11 cellular contexts compared by ENCODE assay signal in genomic region chr16:23466162-23466885, GRCh38. TPM values are rescaled to one million over a fixed set of nuclear protein-coding genes. Genes with fewer than 3 reads are reported as not detected.
DNase-seq lines count a peak whose midpoint lies in the region; ATAC-seq and TF ChIP-seq lines count a peak whose summit lies in the region.
"Had no signal": no experiment of that assay in that cellular context is flagged by ENCODE, and none has a peak within 500 bp of the region (broad histone marks: within the 10 kb centered on the region; RNA-seq: fewer than 3 reads in every experiment).

No MANE protein-coding gene starts in this region.

- DNase-seq in CD14-positive monocyte (ENCODE audit: low spot score), result no peak
- peak; percentile 26 for DNase-seq in HK-2 (ENCODE audit: unreplicated experiment)
- peak; percentile 65 for DNase-seq in astrocyte of the hippocampus (ENCODE audit: low read depth, low spot score)
- DNase-seq in memory B cell (ENCODE audit: low spot score in 2 of 2), result no peak
- no peak for DNase-seq in NCI-H187 treated with DMSO at 0.1 percent for 48 hours (lab: John Stamatoyannopoulos, UW)
- DNase-seq in NCI-H82 (lab: John Stamatoyannopoulos, UW), result no peak
- DNase-seq: activated CD4-positive, alpha-beta T cell treated with anti-CD3 and anti-CD28 coated beads, Interleukin-2, amount 50 U/mL, for 4 hours; activated naive CD8-positive, alpha-beta T cell treated with anti-CD3 and anti-CD28 coated beads, Interleukin-2, amount 10 ng/mL, durations not matched to agents 7 days and 5 days; immature natural killer cell; stimulated activated CD4-positive, alpha-beta T cell treated with anti-CD3 and anti-CD28 coated beads, Interleukin-2, amount 100 ng/mL, for 48 hours had no signal

- H3K9me3 Mint-ChIP-seq in CD14-positive monocyte (peaks cover 0 to 1% (median 0%) of the 10 kb centered on the region in 7 donors), memory B cell (no peaks in the 10 kb centered on the region)
- H3K9me3 Mint-ChIP-seq: activated naive CD8-positive, alpha-beta T cell treated with anti-CD3 and anti-CD28 coated beads, Interleukin-2, amount 10 ng/mL, durations not matched to agents 7 days and 5 days; immature natural killer cell had no signal

- H3K4me1 Mint-ChIP-seq in CD14-positive monocyte (no peaks in the 10 kb centered on the region), memory B cell (no peaks in the 10 kb centered on the region)
- H3K4me1 Mint-ChIP-seq: activated naive CD8-positive, alpha-beta T cell treated with anti-CD3 and anti-CD28 coated beads, Interleukin-2, amount 10 ng/mL, durations not matched to agents 7 days and 5 days; immature natural killer cell had no signal

- H3K27ac Mint-ChIP-seq in CD14-positive monocyte (peak overlapping the region in 4 of 7 donors; percentile 12 to 83 (median 38)), memory B cell (peak overlapping the region; percentile 26)
- H3K27ac Mint-ChIP-seq: activated naive CD8-positive, alpha-beta T cell treated with anti-CD3 and anti-CD28 coated beads, Interleukin-2, amount 10 ng/mL, durations not matched to agents 7 days and 5 days had no signal

- ATAC-seq in memory B cell (ENCODE audit: low read depth), result no peak
- ATAC-seq in GM19397 (IDR thresholded peaks at IDR 0.05; ENCODE audit: unreplicated experiment), result no peak

- no peak overlapping the region for H3K4me3 Mint-ChIP-seq in CD14-positive monocyte
- no peak overlapping the region for H3K4me3 Mint-ChIP-seq in memory B cell
- H3K4me3 Mint-ChIP-seq: activated naive CD8-positive, alpha-beta T cell treated with anti-CD3 and anti-CD28 coated beads, Interleukin-2, amount 10 ng/mL, durations not matched to agents 7 days and 5 days; immature natural killer cell had no signal

- no peaks in the 10 kb centered on the region for H3K27me3 Mint-ChIP-seq in CD14-positive monocyte (ENCODE audit: low read depth in 3 of 3)
- H3K27me3 Mint-ChIP-seq in memory B cell, result no peaks in the 10 kb centered on the region
- H3K27me3 Mint-ChIP-seq: activated naive CD8-positive, alpha-beta T cell treated with anti-CD3 and anti-CD28 coated beads, Interleukin-2, amount 10 ng/mL, durations not matched to agents 7 days and 5 days had no signal

- intact Hi-C loops in CD14-positive monocyte (cut with micrococcal nuclease), result no loop called here

- H3K36me3 Mint-ChIP-seq in CD14-positive monocyte (peaks cover 69 to 76% of the 10 kb centered on the region in 2 donors), memory B cell (peaks cover 16% of the 10 kb centered on the region)

- TF ChIP-seq CTCF in CD14-positive monocyte (IDR thresholded peaks at IDR 0.05), result no peak

RNA-seq across cellular contexts. Expression of gene COG7, which starts 13.3 kb away (rescaled TPM):
- 1 to 10 TPM; 6.6 to 8.0 TPM for polyA plus RNA-seq in CD14-positive monocyte

RNA-seq across cellular contexts. Expression of gene GGA2, which starts 44.0 kb away (rescaled TPM):
- polyA plus RNA-seq in CD14-positive monocyte, result 10 to 100 TPM; 37.5 to 49.5 TPM

Comparison
In these comparisons a context has a peak if more than half of its experiments do, and no peak if none do; other contexts are left out.
1. DNase-seq: peak in HK-2 (single experiment) and astrocyte of the hippocampus (single experiment); none in CD14-positive monocyte (single experiment), memory B cell (0 of 2), NCI-H187 treated with DMSO at 0.1 percent for 48 hours (single experiment) and NCI-H82 (single experiment).